Comparison of ENCODE assay signal across 20 cellular contexts in genomic region chr6:3722211-3722621, GRCh38. TPM values are rescaled to one million over a fixed set of nuclear protein-coding genes. Genes with fewer than 3 reads are reported as not detected.
DNase-seq lines count a peak whose midpoint lies in the region; ATAC-seq, FAIRE-seq and TF ChIP-seq lines count a peak whose summit lies in the region.
"Had no signal": no experiment of that assay in that cellular context is flagged by ENCODE, and none has a peak within 500 bp of the region (broad histone marks: within the 10 kb centered on the region; RNA-seq: fewer than 3 reads in every experiment).

No MANE protein-coding gene starts in this region.

- no peak overlapping the region for H3K4me3 Mint-ChIP-seq in Calu3 (ENCODE audit: low read depth, unreplicated experiment)
- H3K4me3 Mint-ChIP-seq: activated CD4-positive, alpha-beta memory T cell treated with anti-CD3 and anti-CD28 coated beads for 36 hours; activated T-cell treated with anti-CD3 and anti-CD28 coated beads, Interleukin-2, amount 50 U/mL, for 72 hours; central memory CD8-positive, alpha-beta T cell; stimulated activated effector memory CD8-positive, alpha-beta T cell treated with anti-CD3 and anti-CD28 coated beads, Interleukin-12 subunit alpha, Interleukin-12 subunit beta, amount 100 ng/mL, for 72 hours had no signal

- H3K4me1 ChIP-seq in K562 (replicated peaks in 1 of 2; ENCODE audit: control insufficient read depth in 2 of 2, insufficient read depth in 2 of 2, low read length in 2 of 2) = peaks cover 13 to 34% of the 10 kb centered on the region in 2 experiments; a peak in 4 of 5 replicates
- H3K4me1 ChIP-seq in left lung = no peaks in the 10 kb centered on the region
- no peaks in the 10 kb centered on the region for H3K4me1 ChIP-seq in Peyer's patch
- H3K4me1 ChIP-seq: BLaER1 treated with 17β-estradiol and CSF1 and Interleukin-3, amounts not matched to agents 10 nM and 100 nM had no signal

- no peak for TF ChIP-seq RAD21 in K562 (CRISPR knock-in tag; conservative IDR thresholded peaks at IDR 0.05 in 1 of 2, IDR thresholded peaks at IDR 0.05 in 1 of 2)

- POLR2A ChIA-PET in K562 (lab: Yijun Ruan, JAX) = interaction anchor here (0.7 to 1.2 kb wide), 3 partner anchors 27 to 435 kb away, joined by 3 to 4 read pairs (median 3); no protein-coding TSS in a partner anchor

- ATAC-seq in K562 (no peak), sciatic nerve (peak; percentile 25), left lung (no peak), omental fat pad (ENCODE audit: low FRiP score) (no peak)
- ATAC-seq: activated T-cell treated with anti-CD3 and anti-CD28 coated beads, Interleukin-2, amount 50 U/mL, for 72 hours; stimulated activated effector memory CD8-positive, alpha-beta T cell treated with anti-CD3 and anti-CD28 coated beads, Interleukin-12 subunit alpha, Interleukin-12 subunit beta, amount 100 ng/mL, for 72 hours had no signal

- TF ChIP-seq CTCF in HFF-Myc (IDR thresholded peaks at IDR 0.05; ENCODE audit: low read depth, low read length, missing control alignments) (no peak), K562 (IDR thresholded peaks at IDR 0.05 in 2 of 3, conservative IDR thresholded peaks at IDR 0.05 in 1 of 3; ENCODE audit: insufficient read depth in 2 of 3, low read depth in 1 of 3, low read length in 3 of 3) (no peak), foreskin fibroblast (IDR thresholded peaks at IDR 0.05; ENCODE audit: low read depth, low read length) (no peak), Calu3 (IDR thresholded peaks at IDR 0.05; ENCODE audit: unreplicated experiment) (no peak), left lung (IDR thresholded peaks at IDR 0.05) (no peak), omental fat pad (IDR thresholded peaks at IDR 0.05) (no peak), Peyer's patch (IDR thresholded peaks at IDR 0.05) (no peak)

- H3K9me3 ChIP-seq in K562 (replicated peaks; ENCODE audit: control insufficient read depth, insufficient read depth, low read depth, low read length) = no peaks in the 10 kb centered on the region
- no peaks in the 10 kb centered on the region for H3K9me3 ChIP-seq in left lung
- no peaks in the 10 kb centered on the region for H3K9me3 ChIP-seq in Peyer's patch
- H3K9me3 ChIP-seq: tibial nerve had no signal

- H3K36me3 Mint-ChIP-seq in Calu3 (ENCODE audit: insufficient read depth, unreplicated experiment) = peaks cover 9% of the 10 kb centered on the region
- H3K36me3 Mint-ChIP-seq: activated CD4-positive, alpha-beta memory T cell treated with anti-CD3 and anti-CD28 coated beads for 36 hours had no signal

- H2AFZ ChIP-seq in K562 (ENCODE audit: low read depth, low read length) = no peak overlapping the region
- H2AFZ ChIP-seq: PC-9 had no signal

- no peaks in the 10 kb centered on the region for H3K27me3 Mint-ChIP-seq in Calu3 (ENCODE audit: unreplicated experiment)
- H3K27me3 Mint-ChIP-seq: activated CD4-positive, alpha-beta memory T cell treated with anti-CD3 and anti-CD28 coated beads for 36 hours had no signal

- WGBS in K562 (ENCODE audit: insufficient coverage, low coverage, missing lambda C conversion rate) = 7% methylated on average over 4 of the region's 4 CpGs

- no peaks in the 10 kb centered on the region for H3K9me1 ChIP-seq in K562 (ENCODE audit: control insufficient read depth, insufficient read depth, low read length)

- H3K4me2 ChIP-seq in K562 (ENCODE audit: insufficient read depth, low read length) = no peak overlapping the region
- H3K4me2 ChIP-seq: BLaER1 treated with 17β-estradiol and CSF1 and Interleukin-3, amounts not matched to agents 10 nM and 100 nM; PC-9 had no signal

- H3K27ac ChIP-seq in K562 (ENCODE audit: extremely low read depth, low read depth, low read length) (no peak overlapping the region), left lung (peak overlapping the region in 1 of 2 donors; percentile 62), Peyer's patch (no peak overlapping the region)
- H3K27ac ChIP-seq: BLaER1 treated with 17β-estradiol and CSF1 and Interleukin-3, amounts not matched to agents 10 nM and 100 nM; PC-9 had no signal

- no peak for TF ChIP-seq EP300 in K562 (IDR thresholded peaks at IDR 0.05; ENCODE audit: low read length)

- BruUV-seq in K562 (replicated peaks; lab: Mats Ljungman, UMichigan) (no TSS peak), Calu3 (replicated peaks; lab: Mats Ljungman, UMichigan) (no TSS peak)

- peaks cover 9% of the 10 kb centered on the region for H4K20me1 ChIP-seq in K562 (replicated peaks; ENCODE audit: control insufficient read depth, insufficient read depth, low read length)

- H3K79me2 ChIP-seq in K562 (ENCODE audit: control insufficient read depth, insufficient read depth, low read length) = no peaks in the 10 kb centered on the region

- no peaks in the 10 kb centered on the region for H3K4me1 Mint-ChIP-seq in Calu3 (ENCODE audit: low read depth, unreplicated experiment)
- H3K4me1 Mint-ChIP-seq: central memory CD8-positive, alpha-beta T cell; stimulated activated effector memory CD8-positive, alpha-beta T cell treated with anti-CD3 and anti-CD28 coated beads, Interleukin-12 subunit alpha, Interleukin-12 subunit beta, amount 100 ng/mL, for 72 hours had no signal

- H3K27me3 ChIP-seq in K562 (ENCODE audit: control insufficient read depth in 2 of 2, insufficient read depth in 2 of 2, low read length in 2 of 2) (peaks cover 32 to 55% of the 10 kb centered on the region in 2 experiments; a peak in 4 of 5 replicates), left lung (no peaks in the 10 kb centered on the region), Peyer's patch (no peaks in the 10 kb centered on the region)
- H3K27me3 ChIP-seq: BLaER1 treated with 17β-estradiol and CSF1 and Interleukin-3, amounts not matched to agents 10 nM and 100 nM; tibial nerve had no signal

- H3K9me3 Mint-ChIP-seq in Calu3 (ENCODE audit: low read depth, unreplicated experiment) = no peaks in the 10 kb centered on the region
- H3K9me3 Mint-ChIP-seq: activated CD4-positive, alpha-beta memory T cell treated with anti-CD3 and anti-CD28 coated beads for 36 hours; activated T-cell treated with anti-CD3 and anti-CD28 coated beads, Interleukin-2, amount 50 U/mL, for 72 hours; central memory CD8-positive, alpha-beta T cell; stimulated activated effector memory CD8-positive, alpha-beta T cell treated with anti-CD3 and anti-CD28 coated beads, Interleukin-12 subunit alpha, Interleukin-12 subunit beta, amount 100 ng/mL, for 72 hours had no signal

- peak; percentile 75 for DNase-seq in HFF-Myc (ENCODE audit: extremely low read depth, low read depth)
- DNase-seq in K562 (ENCODE audit: extremely low read depth in 1 of 4, low spot score in 3 of 4) = no peak
- peak; percentile 52 to 83 for DNase-seq in foreskin fibroblast
- DNase-seq in sciatic nerve (ENCODE audit: low spot score) = no peak
- no peak for DNase-seq in Calu3
- no peak for DNase-seq in left lung
- no peak for DNase-seq in omental fat pad (ENCODE audit: low spot score)
- no peak for DNase-seq in Peyer's patch
- DNase-seq: activated CD4-positive, alpha-beta memory T cell treated with anti-CD3 and anti-CD28 coated beads for 36 hours; activated T-cell treated with anti-CD3 and anti-CD28 coated beads, Interleukin-2, amount 50 U/mL, for 72 hours; head of caudate nucleus; kidney; NCI-H2029 treated with DMSO at 0.1 percent for 48 hours; NCI-H524 treated with DMSO at 0.1 percent for 48 hours; PC-9; small intestine had no signal

- H3K36me3 ChIP-seq in K562 (ENCODE audit: control insufficient read depth, insufficient read depth, low read length) (no peaks in the 10 kb centered on the region), left lung (peaks cover 0 to 50% of the 10 kb centered on the region in 2 donors), Peyer's patch (peaks cover 0 to 41% (median 0%) of the 10 kb centered on the region in 3 donors)

- intact Hi-C loops in K562 (cut with micrococcal nuclease) (loop anchor here (10.0 kb wide), 1 partner anchor 987 kb away; no protein-coding TSS in a partner anchor), sciatic nerve (cut with DNase I) (no loop called here), Calu3 (cut with micrococcal nuclease; ENCODE audit: unreplicated experiment) (no loop called here), left lung (cut with DNase I) (no loop called here)

- in situ Hi-C loops in K562 (cut with MboI) = no loop called here

- FAIRE-seq in K562 (lab: Jason Lieb, UNC) = no peak
- FAIRE-seq: kidney, small intestine had no signal

- CTCF ChIA-PET in K562 (lab: Yijun Ruan, JAX; ENCODE audit: low intra/inter-chr PET ratio) (no interaction called here), Calu3 (lab: Charles Lee) (no interaction called here)

- TF ChIP-seq POLR2A in K562 (conservative IDR thresholded peaks at IDR 0.05) (no peak), Peyer's patch (IDR thresholded peaks at IDR 0.05) (no peak)

- H3K9ac ChIP-seq in K562 (ENCODE audit: insufficient read depth in 1 of 2, low read depth in 2 of 2, low read length in 2 of 2) = no peak overlapping the region
- H3K9ac ChIP-seq: BLaER1 treated with 17β-estradiol and CSF1 and Interleukin-3, amounts not matched to agents 10 nM and 100 nM had no signal

- H3K27ac Mint-ChIP-seq in Calu3 (ENCODE audit: unreplicated experiment) = no peak overlapping the region
- H3K27ac Mint-ChIP-seq: activated CD4-positive, alpha-beta memory T cell treated with anti-CD3 and anti-CD28 coated beads for 36 hours; activated T-cell treated with anti-CD3 and anti-CD28 coated beads, Interleukin-2, amount 50 U/mL, for 72 hours had no signal

- H3K4me3 ChIP-seq in HFF-Myc (replicated peaks; ENCODE audit: low read depth, low read length) = no peak overlapping the region
- no peak overlapping the region for H3K4me3 ChIP-seq in K562
- H3K4me3 ChIP-seq in foreskin fibroblast (ENCODE audit: low read depth in 1 of 2, low read length in 2 of 2) = no peak overlapping the region
- H3K4me3 ChIP-seq in left lung = no peak overlapping the region
- H3K4me3 ChIP-seq in Peyer's patch = no peak overlapping the region
- H3K4me3 ChIP-seq: BLaER1 treated with 17β-estradiol and CSF1 and Interleukin-3, amounts not matched to agents 10 nM and 100 nM; PC-9; tibial nerve had no signal

RNA-seq across cellular contexts. Expression of gene PXDC1, which starts 29.3 kb away (rescaled TPM):
- total RNA-seq in K562 (2011; cell fraction: chromatin; rRNA removed; ENCODE audit: low replicate concordance) = not detected in 2 replicates
- total RNA-seq in K562 (2011; cell fraction: nucleolus; rRNA removed) = 0.17 TPM in 1 of 2 replicates, not detected in the other
- not detected in 2 replicates for total RNA-seq in K562 (2011; cell fraction: nucleoplasm; rRNA removed)
- total RNA-seq in K562 (2014; rRNA removed) (0.08 TPM in 1 of 2 replicates, not detected in the other), K562 (2014; rRNA removed; fragmentation: Illumina TruSeq; extraction: Trizol) (not detected in 2 replicates), K562 (2015; rRNA removed; fragmentation: Illumina TruSeq; extraction: Trizol) (0.11 TPM in 1 of 2 replicates, not detected in the other), K562 (2021) (0.20 and 0.33 TPM in 2 replicates), sciatic nerve (48.3 TPM), Calu3 (2022) (15.0 and 18.2 TPM in 2 replicates), left lung (10 to 100 TPM; 49.9 to 50.8 TPM), omental fat pad (100 to 1,000 TPM; 106 to 205 (median 122) TPM), Peyer's patch (10 to 100 TPM; 35.5 to 69.4 (median 61.1) TPM)
- polyA plus RNA-seq in K562 (2011; rRNA removed) (0.08 and 0.22 TPM in 2 replicates), K562 (2014; fragmentation: Illumina TruSeq; extraction: Trizol) (0.08 and 0.10 TPM in 2 replicates), K562 (2014; fragmentation: Nextera tagmentation; extraction: Ambion mirVana) (not detected), K562 (2014; rRNA removed) (0.09 and 0.12 TPM in 2 replicates)
- polyA plus RNA-seq in K562 (2011; cell fraction: cytosol; rRNA removed) = 0.24 TPM in 1 of 2 replicates, not detected in the other
- polyA plus RNA-seq in K562 (2011; cell fraction: nucleus; rRNA removed) = 0.31 TPM in 1 of 2 replicates, not detected in the other
- 0.12 and 0.47 TPM in 2 replicates for polyA plus RNA-seq in K562 (2012)
- not detected in 2 replicates for polyA minus RNA-seq in K562 (2011; rRNA and poly(A)+ RNA removed)
- polyA minus RNA-seq in K562 (2011; cell fraction: cytosol; rRNA and poly(A)+ RNA removed) = not detected in 2 replicates
- 0.27 TPM in 1 of 2 replicates, not detected in the other for polyA minus RNA-seq in K562 (2011; cell fraction: nucleus; rRNA and poly(A)+ RNA removed)

Comparison
In these comparisons a context has a peak if more than half of its experiments do, and no peak if none do; other contexts are left out.
1. DNase-seq: peak in HFF-Myc (single experiment) and foreskin fibroblast (2 of 2); none in K562 (0 of 4), sciatic nerve (single experiment), Calu3 (single experiment), left lung (0 of 2), omental fat pad (single experiment) and Peyer's patch (0 of 3).
2. RNA of gene PXDC1, which starts 29.3 kb away (total RNA-seq): 106 to 205 TPM in omental fat pad, 35.5 to 69.4 TPM in Peyer's patch, 49.9 to 50.8 TPM in left lung, 48.3 TPM in sciatic nerve (single experiment) and 15.0 to 18.2 TPM in Calu3; 0.08 to 0.33 TPM in K562; every median in the first group is over 10 times any median in the second.